In genomic region chr17:57256708-57257112, GRCh38 we compare ENCODE assay signal across 8 cellular contexts. TPM values are rescaled to one million over a fixed set of nuclear protein-coding genes. Genes with fewer than 3 reads are reported as not detected.
A peak's percentile ranks its signal among the peaks of the same experiment; 100 is the strongest.
DNase-seq lines count a peak whose midpoint lies in the region; ATAC-seq, FAIRE-seq and TF ChIP-seq lines count a peak whose summit lies in the region.

No MANE protein-coding gene starts in this region.

- H3F3A ChIP-seq in SU-DHL-6 (ENCODE audit: insufficient read depth): peaks cover 39% of the 10 kb centered on the region

- H3K27me3 ChIP-seq in SU-DHL-6 (ENCODE audit: low read length) (no peaks in the 10 kb centered on the region), bronchial epithelial cell (ENCODE audit: control insufficient read depth, insufficient read depth, low read length) (no peaks in the 10 kb centered on the region)

- no peaks in the 10 kb centered on the region for H3K9me2 ChIP-seq in SU-DHL-6 (replicated peaks; ENCODE audit: insufficient read depth, low read length)

- intact Hi-C loops in left colon (cut with DNase I, micrococcal nuclease): no loop called here

- no peaks in the 10 kb centered on the region for H3K9me3 ChIP-seq in SU-DHL-6 (ENCODE audit: insufficient read depth, low read length)

- H3K9ac ChIP-seq in SU-DHL-6 (ENCODE audit: low read length): peak overlapping the region; percentile 68

- H3K4me3 ChIP-seq in GM12875 (ENCODE audit: low read depth, low read length) (peak overlapping the region; percentile 69), SU-DHL-6 (ENCODE audit: insufficient read depth, low read length, poor library complexity, severe bottlenecking) (peak overlapping the region; percentile 95), bronchial epithelial cell (ENCODE audit: low read depth, low read length) (peak overlapping the region; percentile 68)

- peak; percentile 5 for ATAC-seq in HG02938 (IDR thresholded peaks at IDR 0.05; ENCODE audit: unreplicated experiment)
- peak; percentile 35 for ATAC-seq in left colon
- ATAC-seq in HG03565 (IDR thresholded peaks at IDR 0.05; ENCODE audit: unreplicated experiment): no peak

- no peak for FAIRE-seq in bronchial epithelial cell (lab: Jason Lieb, UNC)

- peaks cover 47% of the 10 kb centered on the region for H3K79me2 ChIP-seq in SU-DHL-6 (ENCODE audit: insufficient read depth, low read length)

- peak overlapping the region; percentile 72 for H3K27ac ChIP-seq in SU-DHL-6 (ENCODE audit: low read depth, low read length)

- peak overlapping the region; percentile 38 for H2AFZ ChIP-seq in SU-DHL-6 (ENCODE audit: low read depth, low read length, severe bottlenecking)

- no peak for DNase-seq in bronchial epithelial cell (ENCODE audit: low read depth)
- peak in 1 of 2 donors; percentile 42 for DNase-seq in left colon
- DNase-seq in stimulated activated CD8-positive, alpha-beta memory T cell treated with anti-CD3 and anti-CD28 coated beads, Interleukin-15, amount 100 ng/mL, for 1 hour (ENCODE audit: low read depth): peak; percentile 16
- no peak for DNase-seq in NCI-H1048 (lab: John Stamatoyannopoulos, UW)

- H3K4me2 ChIP-seq in SU-DHL-6 (ENCODE audit: low read depth, low read length, poor library complexity, severe bottlenecking): peak overlapping the region; percentile 93

- H4K20me1 ChIP-seq in SU-DHL-6 (ENCODE audit: low read depth, low read length): no peaks in the 10 kb centered on the region

- H3K36me3 ChIP-seq in SU-DHL-6 (ENCODE audit: low read length) (peaks cover 9% of the 10 kb centered on the region), bronchial epithelial cell (ENCODE audit: control insufficient read depth, insufficient read depth, low read length) (no peaks in the 10 kb centered on the region)

- TF ChIP-seq CTCF in GM12875 (IDR thresholded peaks at IDR 0.05; ENCODE audit: borderline replicate concordance, insufficient read depth, low read depth, low read length) (no peak), SU-DHL-6 (IDR thresholded peaks at IDR 0.05; ENCODE audit: insufficient read depth, low read length, poor library complexity, severe bottlenecking) (no peak), bronchial epithelial cell (IDR thresholded peaks at IDR 0.05; ENCODE audit: insufficient read depth, low read length, severe bottlenecking) (no peak)

RNA-seq across cellular contexts. Expression of gene MSI2, which starts 0.4 kb away (rescaled TPM):
- 21.1 and 21.3 TPM in 2 replicates for total RNA-seq in bronchial epithelial cell
- 10 to 100 TPM; 65.5 to 81.0 TPM for total RNA-seq in left colon
